16 cellular contexts compared by ENCODE assay signal in the genomic region with DNA sequence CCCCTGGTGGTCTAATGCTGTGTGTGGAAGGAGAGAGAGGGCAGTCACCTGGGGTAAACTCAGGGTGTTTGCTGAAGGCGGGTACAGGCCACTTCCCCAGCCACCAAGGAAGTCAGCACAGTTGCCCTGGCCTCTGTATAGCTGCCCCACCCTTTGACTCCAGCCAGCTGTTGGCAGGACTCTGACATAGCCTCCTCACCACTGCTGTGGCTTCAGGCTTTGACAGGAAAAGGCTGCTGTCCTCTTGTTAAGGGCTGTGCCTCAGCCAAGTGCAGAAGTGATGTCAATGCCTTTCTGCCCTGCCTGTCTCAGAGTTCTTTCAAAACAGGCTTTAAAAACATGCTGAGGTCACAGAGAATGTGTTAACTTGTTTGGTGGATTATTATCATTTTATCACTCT.
DNase-seq lines count a peak whose midpoint lies in the region; ATAC-seq and TF ChIP-seq lines count a peak whose summit lies in the region.
"Had no signal": no experiment of that assay in that cellular context is flagged by ENCODE, and none has a peak within 500 bp of the region (broad histone marks: within the 10 kb centered on the region; RNA-seq: fewer than 3 reads in every experiment).

No MANE protein-coding gene starts in this region.

- H3K36me3 ChIP-seq in SJCRH30 (no peaks in the 10 kb centered on the region), mucosa of descending colon (ENCODE audit: low read depth) (no peaks in the 10 kb centered on the region), upper lobe of right lung (no peaks in the 10 kb centered on the region)
- H3K36me3 ChIP-seq: pancreas had no signal

- peak; percentile 7 to 22 for DNase-seq in SJCRH30
- DNase-seq in fibroblast of peridontal ligament (ENCODE audit: extremely low read depth), result peak; percentile 37
- DNase-seq in mucosa of descending colon, result peak; percentile 83 to 88 (median 85)
- DNase-seq in upper lobe of right lung, result peak; percentile 56
- DNase-seq in GF-D8 (lab: John Stamatoyannopoulos, UW), result no peak
- no peak for DNase-seq in NCI-H2029 (lab: John Stamatoyannopoulos, UW)
- DNase-seq in activated CD4-positive, alpha-beta memory T cell treated with anti-CD3 and anti-CD28 coated beads for 36 hours, result no peak
- DNase-seq: activated CD4-positive, alpha-beta T cell treated with anti-CD3 and anti-CD28 coated beads for 36 hours; activated naive CD8-positive, alpha-beta T cell treated with anti-CD3 and anti-CD28 coated beads for 36 hours; activated T-cell treated with anti-CD3 and anti-CD28 coated beads for 4 hours; CD4-positive, alpha-beta T cell; NCI-H1092; T-helper 2 cell had no signal

- CTCF ChIA-PET in activated CD4-positive, alpha-beta memory T cell treated with anti-CD3 and anti-CD28 coated beads for 36 hours (lab: Charles Lee), result no interaction called here

- intact Hi-C loops in mucosa of descending colon (cut with DNase I, micrococcal nuclease) (no loop called here), upper lobe of right lung (cut with DNase I) (no loop called here)
- intact Hi-C loops in activated CD4-positive, alpha-beta memory T cell treated with anti-CD3 and anti-CD28 coated beads for 36 hours (cut with micrococcal nuclease), result no loop called here

- H3K4me3 Mint-ChIP-seq in activated CD4-positive, alpha-beta memory T cell treated with anti-CD3 and anti-CD28 coated beads for 36 hours, result no peak overlapping the region
- H3K4me3 Mint-ChIP-seq: activated CD4-positive, alpha-beta T cell treated with anti-CD3 and anti-CD28 coated beads for 36 hours; activated naive CD8-positive, alpha-beta T cell treated with anti-CD3 and anti-CD28 coated beads for 36 hours; CD4-positive, alpha-beta T cell; mesothelial cell of epicardium had no signal

- H3K36me3 Mint-ChIP-seq in activated CD4-positive, alpha-beta memory T cell treated with anti-CD3 and anti-CD28 coated beads for 36 hours, result no peaks in the 10 kb centered on the region
- H3K36me3 Mint-ChIP-seq: activated naive CD8-positive, alpha-beta T cell treated with anti-CD3 and anti-CD28 coated beads for 36 hours; mesothelial cell of epicardium had no signal

- H3K4me1 Mint-ChIP-seq in activated CD4-positive, alpha-beta memory T cell treated with anti-CD3 and anti-CD28 coated beads for 36 hours (ENCODE audit: low read depth), result no peaks in the 10 kb centered on the region
- H3K4me1 Mint-ChIP-seq: activated CD4-positive, alpha-beta T cell treated with anti-CD3 and anti-CD28 coated beads for 36 hours; activated naive CD8-positive, alpha-beta T cell treated with anti-CD3 and anti-CD28 coated beads for 36 hours; mesothelial cell of epicardium had no signal

- H3K27me3 ChIP-seq in SJCRH30 (no peaks in the 10 kb centered on the region), upper lobe of right lung (no peaks in the 10 kb centered on the region)
- H3K27me3 ChIP-seq: pancreas had no signal

- no peaks in the 10 kb centered on the region for H3K27me3 Mint-ChIP-seq in activated CD4-positive, alpha-beta memory T cell treated with anti-CD3 and anti-CD28 coated beads for 36 hours
- H3K27me3 Mint-ChIP-seq: activated CD4-positive, alpha-beta T cell treated with anti-CD3 and anti-CD28 coated beads for 36 hours; activated naive CD8-positive, alpha-beta T cell treated with anti-CD3 and anti-CD28 coated beads for 36 hours; CD4-positive, alpha-beta T cell had no signal

- H3K9me3 Mint-ChIP-seq in activated CD4-positive, alpha-beta memory T cell treated with anti-CD3 and anti-CD28 coated beads for 36 hours, result no peaks in the 10 kb centered on the region
- H3K9me3 Mint-ChIP-seq: CD4-positive, alpha-beta T cell; mesothelial cell of epicardium had no signal

- H3K4me1 ChIP-seq in SJCRH30 (no peaks in the 10 kb centered on the region), mucosa of descending colon (ENCODE audit: low read depth) (peaks cover 7% of the 10 kb centered on the region), upper lobe of right lung (peaks cover 9% of the 10 kb centered on the region)
- H3K4me1 ChIP-seq: pancreas had no signal

- ATAC-seq in mucosa of descending colon (peak; percentile 91), upper lobe of right lung (peak; percentile 90)
- ATAC-seq: activated CD4-positive, alpha-beta T cell treated with anti-CD3 and anti-CD28 coated beads for 36 hours; GM12878 had no signal

- POLR2A ChIA-PET in activated CD4-positive, alpha-beta memory T cell treated with anti-CD3 and anti-CD28 coated beads for 36 hours (lab: Charles Lee), result no interaction called here

- H3K4me3 ChIP-seq in SJCRH30, result no peak overlapping the region
- no peak overlapping the region for H3K4me3 ChIP-seq in mucosa of descending colon
- H3K4me3 ChIP-seq in upper lobe of right lung, result no peak overlapping the region
- H3K4me3 ChIP-seq: GM12878, pancreas had no signal

- TF ChIP-seq CTCF in mucosa of descending colon (IDR thresholded peaks at IDR 0.05) (no peak), upper lobe of right lung (IDR thresholded peaks at IDR 0.05) (no peak)

- no peak overlapping the region for H3K27ac Mint-ChIP-seq in activated CD4-positive, alpha-beta memory T cell treated with anti-CD3 and anti-CD28 coated beads for 36 hours
- H3K27ac Mint-ChIP-seq: activated CD4-positive, alpha-beta T cell treated with anti-CD3 and anti-CD28 coated beads for 36 hours; activated naive CD8-positive, alpha-beta T cell treated with anti-CD3 and anti-CD28 coated beads for 36 hours; CD4-positive, alpha-beta T cell; mesothelial cell of epicardium had no signal

- no peaks in the 10 kb centered on the region for H3K9me3 ChIP-seq in SJCRH30 (replicated peaks)
- H3K9me3 ChIP-seq in mucosa of descending colon, result no peaks in the 10 kb centered on the region
- no peaks in the 10 kb centered on the region for H3K9me3 ChIP-seq in upper lobe of right lung
- H3K9me3 ChIP-seq: pancreas had no signal

- no peak overlapping the region for H3K27ac ChIP-seq in SJCRH30
- H3K27ac ChIP-seq in upper lobe of right lung, result no peak overlapping the region
- H3K27ac ChIP-seq: pancreas had no signal

Comparison
In these comparisons a context has a peak if more than half of its experiments do, and no peak if none do; other contexts are left out.
1. DNase-seq: peak in SJCRH30 (2 of 2), fibroblast of peridontal ligament (single experiment), mucosa of descending colon (3 of 3) and upper lobe of right lung (single experiment); none in GF-D8 (single experiment), NCI-H2029 (single experiment) and activated CD4-positive, alpha-beta memory T cell treated with anti-CD3 and anti-CD28 coated beads for 36 hours (single experiment).